In genomic region chr1:25383875-25384274, GRCh38 we compare ENCODE assay signal across 3 cellular contexts. TPM values are rescaled to one million over a fixed set of nuclear protein-coding genes. Genes with fewer than 3 reads are reported as not detected.
"Had no signal": no experiment of that assay in that cellular context is flagged by ENCODE, and none has a peak within 500 bp of the region (broad histone marks: within the 10 kb centered on the region; RNA-seq: fewer than 3 reads in every experiment).

No MANE protein-coding gene starts in this region.

RNA-seq across cellular contexts. Expression of gene RHCE, which starts 36.8 kb away (rescaled TPM):
- total RNA-seq: activated B cell treated with CpG ODN at 0.5 μM for 24 hours; activated T-helper 1 cell treated with anti-CD3 and anti-CD28 coated beads, Interleukin-12 subunit alpha, Interleukin-12 subunit beta, Interleukin-2, Interleukin-4 antibody, amounts not matched to agents 30 ng/mL and 10 ng/mL and 1 ng/mL, durations not matched to agents 14 hours and 24 hours and 36 hours had no signal
- polyA plus RNA-seq: aorta had no signal
